8 cellular contexts compared by ENCODE assay signal in genomic region chr17:75516255-75516618, GRCh38.
DNase-seq lines count a peak whose midpoint lies in the region; ATAC-seq lines count a peak whose summit lies in the region.

Gene TSEN54, plus strand, starts transcription at chr17:75516528. Its CDS starts 33 bp downstream, at chr17:75516561.

- peak within 1 kb of the TSS; percentile 94 for H2AFZ ChIP-seq in ACC112 (ENCODE audit: low read length, unreplicated experiment)

- ATAC-seq in GM18907 (IDR thresholded peaks at IDR 0.05; ENCODE audit: unreplicated experiment) (peak; percentile 73), HG03159 (IDR thresholded peaks at IDR 0.05; ENCODE audit: unreplicated experiment) (peak; percentile 73)

- peaks cover 3% of the 10 kb centered on the region for H3K79me2 ChIP-seq in ACC112 (ENCODE audit: control insufficient read depth, insufficient read depth, low read length, unreplicated experiment)

- H3K27ac ChIP-seq in ACC112 (ENCODE audit: low read depth, low read length), result no peak within 1 kb of the TSS
- H3K27ac ChIP-seq in caudate nucleus (ENCODE audit: low read depth, low read length), result peak within 1 kb of the TSS; percentile 89

- no peaks in the 10 kb centered on the region for H3K27me3 ChIP-seq in ACC112 (ENCODE audit: insufficient read depth, low read length)

- peak; percentile 84 to 94 for DNase-seq in NCI-H446 (lab: John Stamatoyannopoulos, UW)
- DNase-seq in activated CD4-positive, CD25-positive, alpha-beta regulatory T cell treated with anti-CD3 and anti-CD28 coated beads, Interleukin-2, amount 50 U/mL, for 16 hours (ENCODE audit: low read depth, low spot score), result peak; percentile 82
- DNase-seq in caudate nucleus (lab: John Stamatoyannopoulos, UW), result peak in 60 of 61 donors; percentile 51 to 96 (median 90)
- peak; percentile 89 for DNase-seq in iris pigment epithelial cell (ENCODE audit: low read depth)
- peak; percentile 96 for DNase-seq in stimulated activated CD4-positive, alpha-beta T cell treated with anti-CD3 and anti-CD28 coated beads, Interleukin-12 subunit alpha, Interleukin-12 subunit beta, amount 100 ng/mL, for 4 hours

- peaks cover 19% of the 10 kb centered on the region for H3K4me1 ChIP-seq in ACC112 (ENCODE audit: control insufficient read depth, insufficient read depth, low read length, unreplicated experiment)

- H3K4me3 ChIP-seq in ACC112 (ENCODE audit: low read depth, low read length), result peak within 1 kb of the TSS; percentile 81

- H3K36me3 ChIP-seq in ACC112 (ENCODE audit: insufficient read depth, low read length), result no peaks in the 10 kb centered on the region
